Comparison of ENCODE assay signal across 1 cellular context in genomic region chr12:12403264-12404248, GRCh38.
TF ChIP-seq lines count a peak whose summit lies in the region.

No MANE protein-coding gene starts in this region.

TF ChIP-seq in liver, 16 proteins besides CTCF, POLR2A, EP300 and RAD21 (continued from another document):
- TF ChIP-seq ATF3 (IDR thresholded peaks at IDR 0.05): no peak
